ENCODE assay signal across 1 cellular context in genomic region chr1:36150296-36151132, GRCh38.
TF ChIP-seq lines count a peak whose summit lies in the region.

No MANE protein-coding gene starts in this region.

TF ChIP-seq in K562, 482 proteins besides CTCF, POLR2A, EP300 and RAD21 (continued from another document and continues in another):
- TF ChIP-seq TAF1 (IDR thresholded peaks at IDR 0.05; ENCODE audit: control insufficient read depth, extremely low read depth, insufficient read depth, low read length, severe bottlenecking) (peak; percentile 69), BCLAF1 (IDR thresholded peaks at IDR 0.05; ENCODE audit: borderline replicate concordance in 1 of 2, control insufficient read depth in 1 of 2, low read depth in 2 of 2, low read length in 1 of 2) (no peak), ZNF354B (CRISPR knock-in tag; IDR thresholded peaks at IDR 0.05) (no peak), MXD1 (CRISPR knock-in tag; IDR thresholded peaks at IDR 0.05; ENCODE audit: borderline replicate concordance, poor library complexity, severe bottlenecking) (no peak), SMARCB1 (IDR thresholded peaks at IDR 0.05; ENCODE audit: insufficient read length, low read depth) (no peak), TFAP4 (CRISPR knock-in tag; IDR thresholded peaks at IDR 0.05; ENCODE audit: borderline replicate concordance) (peak; percentile 87), ZNF589 (CRISPR knock-in tag; IDR thresholded peaks at IDR 0.05; ENCODE audit: low read depth) (no peak), ZNF398 (CRISPR knock-in tag; IDR thresholded peaks at IDR 0.05) (no peak), SRF (CRISPR knock-in tag; IDR thresholded peaks at IDR 0.05) (peak in 1 of 2 experiments; percentile 89; a peak in 2 of 4 replicates), SRSF3 (IDR thresholded peaks at IDR 0.05; ENCODE audit: insufficient read depth, low read length) (no peak), ATF7 (IDR thresholded peaks at IDR 0.05) (peak; percentile 65; the same call in 1 of the 2 replicates), CBX3 (IDR thresholded peaks at IDR 0.05; ENCODE audit: borderline replicate concordance in 1 of 2, low read length in 2 of 2) (no peak), MEIS2 (IDR thresholded peaks at IDR 0.05; ENCODE audit: partially characterized antibody) (peak; percentile 54), EWSR1 (IDR thresholded peaks at IDR 0.05; ENCODE audit: borderline replicate concordance, low read depth, partially characterized antibody) (no peak), ZNF57 (CRISPR knock-in tag; IDR thresholded peaks at IDR 0.05) (no peak), PHTF2 (CRISPR knock-in tag; IDR thresholded peaks at IDR 0.05) (no peak), RUNX1 (IDR thresholded peaks at IDR 0.05; ENCODE audit: low read depth) (no peak), NRF1 (conservative IDR thresholded peaks at IDR 0.05 in 1 of 2, IDR thresholded peaks at IDR 0.05 in 1 of 2) (peak; percentile 59 to 62), KLF10 (CRISPR knock-in tag; IDR thresholded peaks at IDR 0.05) (no peak), ZNF282 (CRISPR knock-in tag; IDR thresholded peaks at IDR 0.05) (no peak)
- TF ChIP-seq, protein P1, sequence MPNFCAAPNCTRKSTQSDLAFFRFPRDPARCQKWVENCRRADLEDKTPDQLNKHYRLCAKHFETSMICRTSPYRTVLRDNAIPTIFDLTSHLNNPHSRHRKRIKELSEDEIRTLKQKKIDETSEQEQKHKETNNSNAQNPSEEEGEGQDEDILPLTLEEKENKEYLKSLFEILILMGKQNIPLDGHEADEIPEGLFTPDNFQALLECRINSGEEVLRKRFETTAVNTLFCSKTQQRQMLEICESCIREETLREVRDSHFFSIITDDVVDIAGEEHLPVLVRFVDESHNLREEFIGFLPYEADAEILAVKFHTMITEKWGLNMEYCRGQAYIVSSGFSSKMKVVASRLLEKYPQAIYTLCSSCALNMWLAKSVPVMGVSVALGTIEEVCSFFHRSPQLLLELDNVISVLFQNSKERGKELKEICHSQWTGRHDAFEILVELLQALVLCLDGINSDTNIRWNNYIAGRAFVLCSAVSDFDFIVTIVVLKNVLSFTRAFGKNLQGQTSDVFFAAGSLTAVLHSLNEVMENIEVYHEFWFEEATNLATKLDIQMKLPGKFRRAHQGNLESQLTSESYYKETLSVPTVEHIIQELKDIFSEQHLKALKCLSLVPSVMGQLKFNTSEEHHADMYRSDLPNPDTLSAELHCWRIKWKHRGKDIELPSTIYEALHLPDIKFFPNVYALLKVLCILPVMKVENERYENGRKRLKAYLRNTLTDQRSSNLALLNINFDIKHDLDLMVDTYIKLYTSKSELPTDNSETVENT (CRISPR knock-in tag; IDR thresholded peaks at IDR 0.05) = no peak; the same call in 1 of the 2 replicates
- TF ChIP-seq, protein P2, sequence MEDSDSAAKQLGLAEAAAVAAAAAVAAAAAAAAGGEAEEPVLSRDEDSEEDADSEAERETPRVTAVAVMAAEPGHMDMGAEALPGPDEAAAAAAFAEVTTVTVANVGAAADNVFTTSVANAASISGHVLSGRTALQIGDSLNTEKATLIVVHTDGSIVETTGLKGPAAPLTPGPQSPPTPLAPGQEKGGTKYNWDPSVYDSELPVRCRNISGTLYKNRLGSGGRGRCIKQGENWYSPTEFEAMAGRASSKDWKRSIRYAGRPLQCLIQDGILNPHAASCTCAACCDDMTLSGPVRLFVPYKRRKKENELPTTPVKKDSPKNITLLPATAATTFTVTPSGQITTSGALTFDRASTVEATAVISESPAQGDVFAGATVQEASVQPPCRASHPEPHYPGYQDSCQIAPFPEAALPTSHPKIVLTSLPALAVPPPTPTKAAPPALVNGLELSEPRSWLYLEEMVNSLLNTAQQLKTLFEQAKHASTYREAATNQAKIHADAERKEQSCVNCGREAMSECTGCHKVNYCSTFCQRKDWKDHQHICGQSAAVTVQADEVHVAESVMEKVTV (CRISPR knock-in tag; IDR thresholded peaks at IDR 0.05) = no peak
- TF ChIP-seq, protein P3, sequence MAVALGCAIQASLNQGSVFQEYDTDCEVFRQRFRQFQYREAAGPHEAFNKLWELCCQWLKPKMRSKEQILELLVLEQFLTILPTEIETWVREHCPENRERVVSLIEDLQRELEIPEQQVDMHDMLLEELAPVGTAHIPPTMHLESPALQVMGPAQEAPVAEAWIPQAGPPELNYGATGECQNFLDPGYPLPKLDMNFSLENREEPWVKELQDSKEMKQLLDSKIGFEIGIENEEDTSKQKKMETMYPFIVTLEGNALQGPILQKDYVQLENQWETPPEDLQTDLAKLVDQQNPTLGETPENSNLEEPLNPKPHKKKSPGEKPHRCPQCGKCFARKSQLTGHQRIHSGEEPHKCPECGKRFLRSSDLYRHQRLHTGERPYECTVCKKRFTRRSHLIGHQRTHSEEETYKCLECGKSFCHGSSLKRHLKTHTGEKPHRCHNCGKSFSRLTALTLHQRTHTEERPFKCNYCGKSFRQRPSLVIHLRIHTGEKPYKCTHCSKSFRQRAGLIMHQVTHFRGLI (CRISPR knock-in tag; IDR thresholded peaks at IDR 0.05) = no peak
- TF ChIP-seq, protein P4, sequence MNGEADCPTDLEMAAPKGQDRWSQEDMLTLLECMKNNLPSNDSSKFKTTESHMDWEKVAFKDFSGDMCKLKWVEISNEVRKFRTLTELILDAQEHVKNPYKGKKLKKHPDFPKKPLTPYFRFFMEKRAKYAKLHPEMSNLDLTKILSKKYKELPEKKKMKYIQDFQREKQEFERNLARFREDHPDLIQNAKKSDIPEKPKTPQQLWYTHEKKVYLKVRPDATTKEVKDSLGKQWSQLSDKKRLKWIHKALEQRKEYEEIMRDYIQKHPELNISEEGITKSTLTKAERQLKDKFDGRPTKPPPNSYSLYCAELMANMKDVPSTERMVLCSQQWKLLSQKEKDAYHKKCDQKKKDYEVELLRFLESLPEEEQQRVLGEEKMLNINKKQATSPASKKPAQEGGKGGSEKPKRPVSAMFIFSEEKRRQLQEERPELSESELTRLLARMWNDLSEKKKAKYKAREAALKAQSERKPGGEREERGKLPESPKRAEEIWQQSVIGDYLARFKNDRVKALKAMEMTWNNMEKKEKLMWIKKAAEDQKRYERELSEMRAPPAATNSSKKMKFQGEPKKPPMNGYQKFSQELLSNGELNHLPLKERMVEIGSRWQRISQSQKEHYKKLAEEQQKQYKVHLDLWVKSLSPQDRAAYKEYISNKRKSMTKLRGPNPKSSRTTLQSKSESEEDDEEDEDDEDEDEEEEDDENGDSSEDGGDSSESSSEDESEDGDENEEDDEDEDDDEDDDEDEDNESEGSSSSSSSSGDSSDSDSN (IDR thresholded peaks at IDR 0.05; ENCODE audit: borderline replicate concordance in 1 of 2, low read depth in 2 of 2, low read length in 2 of 2) = 0 out of 4 replicates have a peak, but pooled peaks of 1 of the 2 experiments have one; percentile 51
- TF ChIP-seq, protein P5, sequence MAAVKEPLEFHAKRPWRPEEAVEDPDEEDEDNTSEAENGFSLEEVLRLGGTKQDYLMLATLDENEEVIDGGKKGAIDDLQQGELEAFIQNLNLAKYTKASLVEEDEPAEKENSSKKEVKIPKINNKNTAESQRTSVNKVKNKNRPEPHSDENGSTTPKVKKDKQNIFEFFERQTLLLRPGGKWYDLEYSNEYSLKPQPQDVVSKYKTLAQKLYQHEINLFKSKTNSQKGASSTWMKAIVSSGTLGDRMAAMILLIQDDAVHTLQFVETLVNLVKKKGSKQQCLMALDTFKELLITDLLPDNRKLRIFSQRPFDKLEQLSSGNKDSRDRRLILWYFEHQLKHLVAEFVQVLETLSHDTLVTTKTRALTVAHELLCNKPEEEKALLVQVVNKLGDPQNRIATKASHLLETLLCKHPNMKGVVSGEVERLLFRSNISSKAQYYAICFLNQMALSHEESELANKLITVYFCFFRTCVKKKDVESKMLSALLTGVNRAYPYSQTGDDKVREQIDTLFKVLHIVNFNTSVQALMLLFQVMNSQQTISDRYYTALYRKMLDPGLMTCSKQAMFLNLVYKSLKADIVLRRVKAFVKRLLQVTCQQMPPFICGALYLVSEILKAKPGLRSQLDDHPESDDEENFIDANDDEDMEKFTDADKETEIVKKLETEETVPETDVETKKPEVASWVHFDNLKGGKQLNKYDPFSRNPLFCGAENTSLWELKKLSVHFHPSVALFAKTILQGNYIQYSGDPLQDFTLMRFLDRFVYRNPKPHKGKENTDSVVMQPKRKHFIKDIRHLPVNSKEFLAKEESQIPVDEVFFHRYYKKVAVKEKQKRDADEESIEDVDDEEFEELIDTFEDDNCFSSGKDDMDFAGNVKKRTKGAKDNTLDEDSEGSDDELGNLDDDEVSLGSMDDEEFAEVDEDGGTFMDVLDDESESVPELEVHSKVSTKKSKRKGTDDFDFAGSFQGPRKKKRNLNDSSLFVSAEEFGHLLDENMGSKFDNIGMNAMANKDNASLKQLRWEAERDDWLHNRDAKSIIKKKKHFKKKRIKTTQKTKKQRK (IDR thresholded peaks at IDR 0.05; ENCODE audit: borderline replicate concordance, low read depth, low read length) = no peak
